In the genomic region with DNA sequence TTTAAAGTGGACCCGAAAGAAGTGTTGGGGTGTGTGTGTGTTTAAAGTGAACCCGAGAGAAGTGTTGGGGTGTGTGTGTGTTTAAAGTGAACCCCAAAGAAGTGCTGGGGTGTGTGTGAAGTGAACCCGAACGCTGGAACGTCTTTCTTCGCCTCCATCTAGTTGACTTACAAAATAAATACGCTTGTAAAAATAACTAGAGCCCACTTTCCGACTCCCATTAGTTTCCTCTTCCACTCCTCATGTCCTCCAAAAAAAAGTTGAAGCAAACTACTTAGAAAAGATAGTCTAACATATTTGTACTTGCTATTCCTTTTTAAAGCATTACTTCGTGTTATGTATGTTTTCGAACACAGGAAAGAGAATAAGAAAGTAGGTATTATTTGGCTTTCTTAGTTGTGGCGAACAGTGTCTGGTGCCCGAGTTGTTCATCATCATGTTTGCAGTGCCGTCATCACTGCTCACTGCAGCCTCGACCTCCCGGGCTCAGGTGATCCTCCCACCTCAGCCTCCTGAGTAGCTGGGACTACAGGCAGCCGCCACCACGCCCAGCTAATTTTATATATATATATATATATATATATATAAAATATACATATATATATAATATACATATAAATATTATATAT, we compare ENCODE assay signal across 7 cellular contexts. TPM values are rescaled to one million over a fixed set of nuclear protein-coding genes. Genes with fewer than 3 reads are reported as not detected.
DNase-seq lines count a peak whose midpoint lies in the region; ATAC-seq, FAIRE-seq and TF ChIP-seq lines count a peak whose summit lies in the region.

No MANE protein-coding gene starts in this region.

- no peak for TF ChIP-seq EP300 in K562 (IDR thresholded peaks at IDR 0.05; ENCODE audit: low read length)

- no peaks in the 10 kb centered on the region for H3K36me3 ChIP-seq in Peyer's patch
- no peaks in the 10 kb centered on the region for H3K36me3 ChIP-seq in K562 (ENCODE audit: control insufficient read depth, insufficient read depth, low read length)
- peaks cover 0 to 3% of the 10 kb centered on the region in 2 donors for H3K36me3 ChIP-seq in lung (ENCODE audit: control insufficient read depth in 2 of 2, insufficient read depth in 2 of 2, low read length in 2 of 2)
- H3K36me3 ChIP-seq in thyroid gland: no peaks in the 10 kb centered on the region

- peak; percentile 35 for FAIRE-seq in K562 (lab: Jason Lieb, UNC)

- TF ChIP-seq CTCF in Peyer's patch (IDR thresholded peaks at IDR 0.05) (no peak), K562 (IDR thresholded peaks at IDR 0.05 in 2 of 3, conservative IDR thresholded peaks at IDR 0.05 in 1 of 3; ENCODE audit: insufficient read depth in 2 of 3, low read depth in 1 of 3, low read length in 3 of 3) (no peak), lung (IDR thresholded peaks at IDR 0.05; ENCODE audit: control extremely low read depth, extremely low read depth) (no peak), thyroid gland (IDR thresholded peaks at IDR 0.05) (no peak)

- H3K27ac ChIP-seq in Peyer's patch (peak overlapping the region; percentile 88 to 97 (median 94)), K562 (ENCODE audit: extremely low read depth, low read depth, low read length) (peak overlapping the region; percentile 95), lung (ENCODE audit: low read depth in 1 of 2, low read length in 1 of 2) (peak overlapping the region; percentile 98 to 100), thyroid gland (peak overlapping the region; percentile 90 to 96 (median 94))

- TF ChIP-seq POLR2A in Peyer's patch (IDR thresholded peaks at IDR 0.05) (no peak), K562 (conservative IDR thresholded peaks at IDR 0.05) (no peak), thyroid gland (IDR thresholded peaks at IDR 0.05) (no peak)

- peaks cover 58% of the 10 kb centered on the region for H3K79me2 ChIP-seq in K562 (ENCODE audit: control insufficient read depth, insufficient read depth, low read length)

- CTCF ChIA-PET in K562 (lab: Yijun Ruan, JAX; ENCODE audit: low intra/inter-chr PET ratio): no interaction called here

- POLR2A ChIA-PET in K562 (lab: Yijun Ruan, JAX): interaction anchor here (0.7 to 2.1 kb wide), 7 partner anchors 9 to 53 kb away, joined by 3 to 7 read pairs (median 4); a partner anchor contains a TSS

- peak overlapping the region; percentile 87 for H3K4me2 ChIP-seq in K562 (ENCODE audit: insufficient read depth, low read length)

- TF ChIP-seq RAD21 in K562 (CRISPR knock-in tag; conservative IDR thresholded peaks at IDR 0.05 in 1 of 2, IDR thresholded peaks at IDR 0.05 in 1 of 2): no peak

- DNase-seq in Peyer's patch (peak in 1 of 3 donors; percentile 23), K562 (ENCODE audit: extremely low read depth in 1 of 4, low spot score in 3 of 4) (peak in 1 of 4 experiments; percentile 41), lung (ENCODE audit: low spot score) (no peak), thyroid gland (no peak), inferior parietal cortex (ENCODE audit: extremely low spot score) (no peak)

- H3K9me1 ChIP-seq in K562 (ENCODE audit: control insufficient read depth, insufficient read depth, low read length): no peaks in the 10 kb centered on the region

- in situ Hi-C loops in K562 (cut with MboI): no loop called here

- intact Hi-C loops in K562 (cut with micrococcal nuclease): no loop called here
- intact Hi-C loops in thyroid gland (cut with DNase I): no loop called here

- peak overlapping the region; percentile 80 to 99 (median 90) for H3K4me3 ChIP-seq in Peyer's patch
- H3K4me3 ChIP-seq in K562: peak overlapping the region; percentile 84
- H3K4me3 ChIP-seq in lung: peak overlapping the region; percentile 94
- peak overlapping the region in 2 of 3 donors; percentile 60 to 96 for H3K4me3 ChIP-seq in thyroid gland (replicated peaks in 1 of 3)

- H3K9me3 ChIP-seq in Peyer's patch: no peaks in the 10 kb centered on the region
- H3K9me3 ChIP-seq in K562 (replicated peaks; ENCODE audit: control insufficient read depth, insufficient read depth, low read depth, low read length): no peaks in the 10 kb centered on the region
- no peaks in the 10 kb centered on the region for H3K9me3 ChIP-seq in lung (ENCODE audit: control insufficient read depth in 2 of 2, insufficient read depth in 1 of 2, low read length in 1 of 2)
- no peaks in the 10 kb centered on the region for H3K9me3 ChIP-seq in thyroid gland

- peak overlapping the region; percentile 90 to 100 for H3K9ac ChIP-seq in K562 (ENCODE audit: insufficient read depth in 1 of 2, low read depth in 2 of 2, low read length in 2 of 2)

- H3K27me3 ChIP-seq in Peyer's patch (no peaks in the 10 kb centered on the region), K562 (ENCODE audit: control insufficient read depth in 2 of 2, insufficient read depth in 2 of 2, low read length in 2 of 2) (no peaks in the 10 kb centered on the region), lung (ENCODE audit: control insufficient read depth, insufficient read depth) (no peaks in the 10 kb centered on the region), thyroid gland (no peaks in the 10 kb centered on the region)

- peak overlapping the region; percentile 60 for H2AFZ ChIP-seq in K562 (ENCODE audit: low read depth, low read length)

- H4K20me1 ChIP-seq in K562 (replicated peaks; ENCODE audit: control insufficient read depth, insufficient read depth, low read length): no peaks in the 10 kb centered on the region; the same call in 1 of the 2 replicates

- WGBS in K562 (ENCODE audit: insufficient coverage, low coverage, missing lambda C conversion rate): 11% methylated on average over 15 of the region's 17 CpGs
- 24 to 31% methylated on average over 17 of the region's 17 CpGs for WGBS in lung, 2 donors
- WGBS in thyroid gland, 2 donors: 32 to 38% methylated on average over 17 of the region's 17 CpGs

- H3K4me1 ChIP-seq in Peyer's patch (peaks cover 0 to 7% (median 2%) of the 10 kb centered on the region in 4 donors), K562 (replicated peaks in 1 of 2; ENCODE audit: control insufficient read depth in 2 of 2, insufficient read depth in 2 of 2, low read length in 2 of 2) (peaks cover 10% of the 10 kb centered on the region in 2 experiments; a peak in 3 of 5 replicates), lung (ENCODE audit: control insufficient read depth in 2 of 2, insufficient read depth in 2 of 2, low read length in 2 of 2) (peaks cover 0 to 11% of the 10 kb centered on the region in 2 donors), thyroid gland (peaks cover 0 to 13% of the 10 kb centered on the region in 2 donors)

- peak; percentile 2 for ATAC-seq in GM19467 (IDR thresholded peaks at IDR 0.05; ENCODE audit: unreplicated experiment)
- no peak for ATAC-seq in K562
- ATAC-seq in lung (ENCODE audit: insufficient read depth, low FRiP score): no peak
- ATAC-seq in GM21576 (IDR thresholded peaks at IDR 0.05; ENCODE audit: unreplicated experiment): no peak

- BruUV-seq in K562 (replicated peaks; lab: Mats Ljungman, UMichigan): TSS peak; percentile 41

RNA-seq across cellular contexts. Expression of a gene that starts 1.1 kb away (rescaled TPM):
- total RNA-seq in Peyer's patch (10 to 100 TPM; 31.2 to 90.0 (median 41.7) TPM), K562 (2014; rRNA removed) (39.0 and 40.6 TPM in 2 replicates), K562 (2014; rRNA removed; fragmentation: Illumina TruSeq; extraction: Trizol) (26.6 and 33.1 TPM in 2 replicates), K562 (2015; rRNA removed; fragmentation: Illumina TruSeq; extraction: Trizol) (32.6 and 33.7 TPM in 2 replicates), K562 (2021) (28.6 and 29.2 TPM in 2 replicates), lung (100 to 1,000 TPM in 1 of 2 donors, 10 to 100 TPM in 1; 41.0 to 228 TPM), thyroid gland (10 to 100 TPM; 36.7 to 68.3 (median 54.9) TPM)
- total RNA-seq in K562 (2011; cell fraction: chromatin; rRNA removed; ENCODE audit: low replicate concordance): 161 and 276 TPM in 2 replicates
- 65.2 and 96.1 TPM in 2 replicates for total RNA-seq in K562 (2011; cell fraction: nucleolus; rRNA removed)
- total RNA-seq in K562 (2011; cell fraction: nucleoplasm; rRNA removed): 143 and 236 TPM in 2 replicates
- polyA plus RNA-seq in K562 (2011; rRNA removed) (75.3 and 78.4 TPM in 2 replicates), K562 (2014; fragmentation: Illumina TruSeq; extraction: Trizol) (55.1 and 56.8 TPM in 2 replicates), K562 (2014; fragmentation: Nextera tagmentation; extraction: Ambion mirVana) (1 to 10 TPM; 4.6 to 5.4 TPM), K562 (2014; rRNA removed) (30.3 and 112 TPM in 2 replicates), lung (10 to 100 TPM in 1 of 2 donors, 1 to 10 TPM in 1; 7.7 to 11.3 TPM)
- 32.3 and 52.2 TPM in 2 replicates for polyA plus RNA-seq in K562 (2011; cell fraction: cytosol; rRNA removed)
- polyA plus RNA-seq in K562 (2011; cell fraction: nucleus; rRNA removed): 110 and 115 TPM in 2 replicates
- 16.3 and 17.8 TPM in 2 replicates for polyA plus RNA-seq in K562 (2012)
- 132 and 162 TPM in 2 replicates for polyA minus RNA-seq in K562 (2011; rRNA and poly(A)+ RNA removed)
- polyA minus RNA-seq in K562 (2011; cell fraction: cytosol; rRNA and poly(A)+ RNA removed): 27.7 and 35.1 TPM in 2 replicates
- 33.9 and 66.8 TPM in 2 replicates for polyA minus RNA-seq in K562 (2011; cell fraction: nucleus; rRNA and poly(A)+ RNA removed)

RNA-seq across cellular contexts. Expression of a gene that starts 42.5 kb away (rescaled TPM):
- total RNA-seq in Peyer's patch: 10 to 100 TPM; 15.4 to 62.7 (median 27.4) TPM
- total RNA-seq in K562 (2011; cell fraction: chromatin; rRNA removed; ENCODE audit: low replicate concordance): 9.2 and 23.4 TPM in 2 replicates
- total RNA-seq in K562 (2011; cell fraction: nucleolus; rRNA removed): 6.2 and 7.2 TPM in 2 replicates
- 13.4 and 20.8 TPM in 2 replicates for total RNA-seq in K562 (2011; cell fraction: nucleoplasm; rRNA removed)
- 105 and 106 TPM in 2 replicates for total RNA-seq in K562 (2014; rRNA removed)
- total RNA-seq in K562 (2014; rRNA removed; fragmentation: Illumina TruSeq; extraction: Trizol): 82.1 and 94.8 TPM in 2 replicates
- 67.5 and 77.6 TPM in 2 replicates for total RNA-seq in K562 (2015; rRNA removed; fragmentation: Illumina TruSeq; extraction: Trizol)
- 76.3 and 83.8 TPM in 2 replicates for total RNA-seq in K562 (2021)
- polyA plus RNA-seq in K562 (2011; rRNA removed): 53.4 and 64.9 TPM in 2 replicates
- polyA plus RNA-seq in K562 (2011; cell fraction: cytosol; rRNA removed): 11.2 and 17.6 TPM in 2 replicates
- polyA plus RNA-seq in K562 (2011; cell fraction: nucleus; rRNA removed): 8.3 and 15.6 TPM in 2 replicates
- polyA plus RNA-seq in K562 (2012): 47.8 and 58.7 TPM in 2 replicates
- 72.1 and 87.6 TPM in 2 replicates for polyA plus RNA-seq in K562 (2014; fragmentation: Illumina TruSeq; extraction: Trizol)
- 10 to 100 TPM; 35.7 to 47.5 TPM for polyA plus RNA-seq in K562 (2014; fragmentation: Nextera tagmentation; extraction: Ambion mirVana)
- 47.2 and 48.9 TPM in 2 replicates for polyA plus RNA-seq in K562 (2014; rRNA removed)
- polyA minus RNA-seq in K562 (2011; rRNA and poly(A)+ RNA removed): 80.8 and 120 TPM in 2 replicates
- polyA minus RNA-seq in K562 (2011; cell fraction: cytosol; rRNA and poly(A)+ RNA removed): 29.3 and 41.4 TPM in 2 replicates
- polyA minus RNA-seq in K562 (2011; cell fraction: nucleus; rRNA and poly(A)+ RNA removed): 5.9 and 10.3 TPM in 2 replicates
- total RNA-seq in lung: 10 to 100 TPM; 40.7 to 90.2 TPM
- polyA plus RNA-seq in lung: 10 to 100 TPM; 12.1 to 17.8 TPM
- total RNA-seq in thyroid gland: 10 to 100 TPM; 34.2 to 46.2 (median 40.3) TPM

RNA-seq across cellular contexts. Expression of a gene that starts 55.4 kb away (rescaled TPM):
- total RNA-seq in Peyer's patch: 100 to 1,000 TPM in 1 of 4 donors, 10 to 100 TPM in 3; 45.4 to 113 (median 48.2) TPM
- 71.3 and 88.5 TPM in 2 replicates for total RNA-seq in K562 (2011; cell fraction: chromatin; rRNA removed; ENCODE audit: low replicate concordance)
- total RNA-seq in K562 (2011; cell fraction: nucleolus; rRNA removed): 44.5 and 49.2 TPM in 2 replicates
- total RNA-seq in K562 (2011; cell fraction: nucleoplasm; rRNA removed): 48.2 and 50.5 TPM in 2 replicates
- total RNA-seq in K562 (2014; rRNA removed): 12.8 and 17.5 TPM in 2 replicates
- 7.9 and 8.7 TPM in 2 replicates for total RNA-seq in K562 (2014; rRNA removed; fragmentation: Illumina TruSeq; extraction: Trizol)
- total RNA-seq in K562 (2015; rRNA removed; fragmentation: Illumina TruSeq; extraction: Trizol): 9.3 and 10.0 TPM in 2 replicates
- total RNA-seq in K562 (2021): 24.0 and 24.4 TPM in 2 replicates
- 13.4 and 20.8 TPM in 2 replicates for polyA plus RNA-seq in K562 (2011; rRNA removed)
- 12.4 and 14.0 TPM in 2 replicates for polyA plus RNA-seq in K562 (2011; cell fraction: cytosol; rRNA removed)
- polyA plus RNA-seq in K562 (2011; cell fraction: nucleus; rRNA removed): 29.7 and 37.4 TPM in 2 replicates
- 12.3 and 12.8 TPM in 2 replicates for polyA plus RNA-seq in K562 (2012)
- 13.4 and 14.2 TPM in 2 replicates for polyA plus RNA-seq in K562 (2014; fragmentation: Illumina TruSeq; extraction: Trizol)
- 1 to 10 TPM; 8.4 to 9.3 TPM for polyA plus RNA-seq in K562 (2014; fragmentation: Nextera tagmentation; extraction: Ambion mirVana)
- 11.8 and 11.9 TPM in 2 replicates for polyA plus RNA-seq in K562 (2014; rRNA removed)
- 21.3 and 23.2 TPM in 2 replicates for polyA minus RNA-seq in K562 (2011; rRNA and poly(A)+ RNA removed)
- 15.6 and 20.1 TPM in 2 replicates for polyA minus RNA-seq in K562 (2011; cell fraction: cytosol; rRNA and poly(A)+ RNA removed)
- polyA minus RNA-seq in K562 (2011; cell fraction: nucleus; rRNA and poly(A)+ RNA removed): 18.7 and 27.2 TPM in 2 replicates
- total RNA-seq in lung: 10 to 100 TPM; 19.7 to 34.1 TPM
- 10 to 100 TPM; 11.9 to 13.0 TPM for polyA plus RNA-seq in lung
- 10 to 100 TPM; 36.8 to 56.7 (median 46.4) TPM for total RNA-seq in thyroid gland
